11 cellular contexts compared by ENCODE assay signal in the genomic region with DNA sequence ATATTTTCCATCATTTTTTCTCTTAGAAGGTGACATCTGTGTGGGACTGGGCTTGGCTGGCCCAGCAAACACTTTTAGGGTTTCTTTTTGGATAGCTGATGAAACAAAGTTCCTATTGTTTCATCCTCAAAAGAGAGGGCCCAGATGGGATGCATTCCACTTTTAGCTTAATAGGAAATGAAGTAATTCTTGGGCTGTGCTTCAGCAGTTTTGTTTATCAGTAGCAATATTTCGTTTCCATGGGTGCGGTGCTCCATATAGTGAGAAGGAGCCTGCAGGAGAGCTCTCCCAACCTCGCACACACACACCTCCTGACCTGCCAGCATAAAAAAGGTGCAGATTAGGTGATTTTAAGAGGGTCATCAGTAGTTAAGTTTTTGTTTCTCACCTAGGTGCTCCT.
DNase-seq lines count a peak whose midpoint lies in the region; ATAC-seq and TF ChIP-seq lines count a peak whose summit lies in the region.
"Had no signal": no experiment of that assay in that cellular context is flagged by ENCODE, and none has a peak within 500 bp of the region (broad histone marks: within the 10 kb centered on the region; RNA-seq: fewer than 3 reads in every experiment).

No MANE protein-coding gene starts in this region.

- no peaks in the 10 kb centered on the region for H3K9me3 Mint-ChIP-seq in activated naive CD4-positive, alpha-beta T cell treated with anti-CD3 and anti-CD28 coated beads, Interleukin-2, amount 10 ng/mL, durations not matched to agents 7 days and 5 days

- CTCF ChIA-PET in activated naive CD4-positive, alpha-beta T cell treated with anti-CD3 and anti-CD28 coated beads, Interleukin-2, amount 10 ng/mL, durations not matched to agents 7 days and 5 days (lab: Charles Lee): interaction anchor here (0.6 kb wide), 1 partner anchor 286 kb away, joined by 3 read pairs; no protein-coding TSS in a partner anchor

- peak; percentile 11 for DNase-seq in Daoy (ENCODE audit: low read depth)
- DNase-seq in SK-MEL-5 (ENCODE audit: low read depth, low spot score): peak; percentile 51
- DNase-seq in foreskin keratinocyte: peak; percentile 30 to 48
- DNase-seq in pulmonary artery endothelial cell (ENCODE audit: low read depth, low spot score): peak; percentile 82
- DNase-seq in activated gamma-delta T cell (lab: John Stamatoyannopoulos, UW): no peak
- DNase-seq in activated naive CD4-positive, alpha-beta T cell treated with anti-CD3 and anti-CD28 coated beads, Interleukin-2, amount 10 ng/mL, durations not matched to agents 7 days and 5 days: no peak
- DNase-seq: KG1, SIG-M5, small intestine had no signal

- H3K27me3 ChIP-seq in foreskin keratinocyte: no peaks in the 10 kb centered on the region

- H3K27ac ChIP-seq in foreskin keratinocyte: no peak overlapping the region

- no peak for TF ChIP-seq CTCF in foreskin keratinocyte (conservative IDR thresholded peaks at IDR 0.05)

- no peak overlapping the region for H3K4me3 Mint-ChIP-seq in activated naive CD4-positive, alpha-beta T cell treated with anti-CD3 and anti-CD28 coated beads, Interleukin-2, amount 10 ng/mL, durations not matched to agents 7 days and 5 days

- H3K4me1 ChIP-seq in foreskin keratinocyte: peaks cover 6% of the 10 kb centered on the region

- no peaks in the 10 kb centered on the region for H3K27me3 Mint-ChIP-seq in activated naive CD4-positive, alpha-beta T cell treated with anti-CD3 and anti-CD28 coated beads, Interleukin-2, amount 10 ng/mL, durations not matched to agents 7 days and 5 days

- peak; percentile 61 for ATAC-seq in foreskin keratinocyte
- ATAC-seq in HG03196 (IDR thresholded peaks at IDR 0.05; ENCODE audit: unreplicated experiment): no peak
- ATAC-seq in HG02763 (IDR thresholded peaks at IDR 0.05; ENCODE audit: unreplicated experiment): no peak

- H3K36me3 Mint-ChIP-seq in activated naive CD4-positive, alpha-beta T cell treated with anti-CD3 and anti-CD28 coated beads, Interleukin-2, amount 10 ng/mL, durations not matched to agents 7 days and 5 days: peaks cover 32% of the 10 kb centered on the region

- H3K27ac Mint-ChIP-seq in activated naive CD4-positive, alpha-beta T cell treated with anti-CD3 and anti-CD28 coated beads, Interleukin-2, amount 10 ng/mL, durations not matched to agents 7 days and 5 days: no peak overlapping the region

- H3K4me1 Mint-ChIP-seq in activated naive CD4-positive, alpha-beta T cell treated with anti-CD3 and anti-CD28 coated beads, Interleukin-2, amount 10 ng/mL, durations not matched to agents 7 days and 5 days: peaks cover 14% of the 10 kb centered on the region

- in situ Hi-C loops in SK-MEL-5 (cut with HindIII; ENCODE audit: low pct_unique_long_range_greater_than_20kb, low sequenced_read_pairs): no loop called here

Comparison
In these comparisons a context has a peak if more than half of its experiments do, and no peak if none do; other contexts are left out.
1. DNase-seq: peak in Daoy (single experiment), SK-MEL-5 (single experiment), foreskin keratinocyte (2 of 2) and pulmonary artery endothelial cell (single experiment); none in activated gamma-delta T cell (single experiment) and activated naive CD4-positive, alpha-beta T cell treated with anti-CD3 and anti-CD28 coated beads, Interleukin-2, amount 10 ng/mL, durations not matched to agents 7 days and 5 days (single experiment).